In the genomic region with DNA sequence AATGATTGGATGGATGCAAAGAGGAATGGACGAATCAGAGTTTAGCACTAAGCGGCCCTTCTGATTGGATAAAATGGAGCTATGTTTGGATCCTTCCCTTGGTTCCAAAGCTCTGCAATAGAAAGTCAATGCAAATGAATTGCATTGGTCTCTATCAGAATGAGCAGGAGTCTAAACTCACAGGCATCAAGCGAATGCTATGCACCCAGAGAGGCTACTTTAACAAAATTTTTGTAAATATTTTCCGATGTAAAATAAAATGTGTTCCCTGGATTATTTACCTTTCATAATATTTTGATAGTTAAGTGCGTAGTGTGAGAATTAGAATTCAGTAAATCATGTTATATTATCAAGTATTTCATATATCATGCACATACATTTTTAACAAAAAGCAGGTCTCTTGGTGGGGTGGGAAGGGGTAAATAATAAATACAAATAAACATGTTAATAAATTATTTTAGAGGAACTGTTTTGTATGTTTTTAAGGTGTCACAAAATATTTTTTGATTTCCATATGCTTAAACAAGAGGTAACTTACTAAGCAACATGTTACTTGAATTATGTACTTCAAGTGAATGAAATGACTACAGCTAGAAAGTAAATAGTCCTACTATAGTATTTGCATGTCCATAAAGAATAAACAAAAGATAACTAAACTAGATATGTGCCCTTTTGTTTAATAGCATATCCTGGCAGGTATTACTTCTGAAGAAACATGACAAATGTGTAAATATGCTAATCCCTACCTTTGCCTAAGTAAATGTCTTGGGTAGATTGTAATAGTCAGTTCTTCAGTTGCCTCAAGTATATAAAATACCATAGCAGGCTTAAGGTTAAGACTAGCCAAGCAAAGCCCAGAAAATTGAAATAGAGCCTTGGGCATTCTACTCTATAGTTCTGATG, we compare ENCODE assay signal across 1 cellular context.
TF ChIP-seq lines count a peak whose summit lies in the region.

No MANE protein-coding gene starts in this region.

TF ChIP-seq in H1, 55 proteins besides CTCF, POLR2A, EP300 and RAD21:
- TF ChIP-seq CEBPB (IDR thresholded peaks at IDR 0.05; ENCODE audit: low read depth, low read length) = no peak
- 0 out of 2 replicates have a peak, but pooled peaks have one; percentile 2 for TF ChIP-seq YY1 (IDR thresholded peaks at IDR 0.05; ENCODE audit: low read depth, low read length)
